Comparison of ENCODE assay signal across 9 cellular contexts in genomic region chr2:55011741-55012574, GRCh38. TPM values are rescaled to one million over a fixed set of nuclear protein-coding genes. Genes with fewer than 3 reads are reported as not detected.
DNase-seq lines count a peak whose midpoint lies in the region; TF ChIP-seq lines count a peak whose summit lies in the region.
"Had no signal": no experiment of that assay in that cellular context is flagged by ENCODE, and none has a peak within 500 bp of the region (broad histone marks: within the 10 kb centered on the region; RNA-seq: fewer than 3 reads in every experiment).

No MANE protein-coding gene starts in this region.

- peak overlapping the region in 1 of 2 donors; percentile 60 for H3K9ac ChIP-seq in mucosa of rectum (ENCODE audit: low read depth in 1 of 2, low read length in 2 of 2)

- peaks cover 66% of the 10 kb centered on the region for H3K4me1 Mint-ChIP-seq in activated naive CD8-positive, alpha-beta T cell (ENCODE audit: low read depth)
- peaks cover 55% of the 10 kb centered on the region for H3K4me1 Mint-ChIP-seq in activated naive CD8-positive, alpha-beta T cell treated with anti-CD3 and anti-CD28 coated beads for 36 hours

- H3K4me3 ChIP-seq in coronary artery (peak overlapping the region; percentile 15), mucosa of rectum (ENCODE audit: low read length in 2 of 2) (peak overlapping the region in 1 of 2 donors; percentile 23), vagina (no peak overlapping the region)

- intact Hi-C loops in vagina (cut with DNase I) (loop anchor here (10.0 kb wide), 1 partner anchor 153 kb away; no protein-coding TSS in a partner anchor), head of caudate nucleus (cut with DNase I) (loop anchor here (10.0 kb wide), 3 partner anchors 107 to 287 kb away; partner anchors contain the start of gene EML6)

- H3K27ac Mint-ChIP-seq in activated naive CD8-positive, alpha-beta T cell, result peak overlapping the region; percentile 73
- no peak overlapping the region for H3K27ac Mint-ChIP-seq in activated naive CD8-positive, alpha-beta T cell treated with anti-CD3 and anti-CD28 coated beads for 36 hours

- H3K4me1 ChIP-seq in mucosa of rectum (ENCODE audit: control insufficient read depth in 2 of 2, insufficient read depth in 2 of 2, low read length in 2 of 2), result peaks cover 41 to 51% of the 10 kb centered on the region in 2 donors
- H3K4me1 ChIP-seq in vagina, result peaks cover 88% of the 10 kb centered on the region

- no peaks in the 10 kb centered on the region for H3K27me3 Mint-ChIP-seq in activated naive CD8-positive, alpha-beta T cell
- H3K27me3 Mint-ChIP-seq in activated naive CD8-positive, alpha-beta T cell treated with anti-CD3 and anti-CD28 coated beads for 36 hours, result no peaks in the 10 kb centered on the region

- peaks cover 4% of the 10 kb centered on the region for H3K36me3 Mint-ChIP-seq in activated naive CD8-positive, alpha-beta T cell
- peaks cover 4% of the 10 kb centered on the region for H3K36me3 Mint-ChIP-seq in activated naive CD8-positive, alpha-beta T cell treated with anti-CD3 and anti-CD28 coated beads for 36 hours

- H3K9me3 Mint-ChIP-seq in activated naive CD8-positive, alpha-beta T cell (ENCODE audit: low read depth), result peaks cover 3% of the 10 kb centered on the region
- peaks cover 2% of the 10 kb centered on the region for H3K9me3 Mint-ChIP-seq in activated naive CD8-positive, alpha-beta T cell treated with anti-CD3 and anti-CD28 coated beads for 36 hours

- H3K36me3 ChIP-seq in mucosa of rectum (ENCODE audit: control insufficient read depth in 2 of 2, insufficient read depth in 2 of 2, low read length in 2 of 2), result no peaks in the 10 kb centered on the region
- H3K36me3 ChIP-seq in vagina, result no peaks in the 10 kb centered on the region

- TF ChIP-seq CTCF in coronary artery (IDR thresholded peaks at IDR 0.05) (no peak), vagina (IDR thresholded peaks at IDR 0.05) (no peak)

- TF ChIP-seq POLR2A in vagina (IDR thresholded peaks at IDR 0.05), result no peak

- no peaks in the 10 kb centered on the region for H3K9me3 ChIP-seq in mucosa of rectum (ENCODE audit: control insufficient read depth in 2 of 2, low read length in 2 of 2)
- H3K9me3 ChIP-seq in vagina, result no peaks in the 10 kb centered on the region

- H3K4me3 Mint-ChIP-seq in activated naive CD8-positive, alpha-beta T cell, result no peak overlapping the region
- H3K4me3 Mint-ChIP-seq in activated naive CD8-positive, alpha-beta T cell treated with anti-CD3 and anti-CD28 coated beads for 36 hours, result no peak overlapping the region

- no peak for DNase-seq in activated naive CD8-positive, alpha-beta T cell treated with anti-CD3 and anti-CD28 coated beads for 36 hours
- DNase-seq in coronary artery (ENCODE audit: low spot score) (no peak), vagina (ENCODE audit: extremely low spot score in 2 of 2) (no peak), head of caudate nucleus (no peak)
- DNase-seq in activated CD4-positive, alpha-beta T cell treated with anti-CD3 and anti-CD28 coated beads, Interleukin-2, amount 50 U/mL, for 1 hour, result no peak
- DNase-seq in activated naive CD4-positive, alpha-beta T cell (lab: John Stamatoyannopoulos, UW), result no peak
- DNase-seq: NCI-H510A had no signal

- H3K27me3 ChIP-seq in mucosa of rectum (ENCODE audit: control insufficient read depth in 2 of 2, insufficient read depth in 2 of 2, low read length in 2 of 2), result no peaks in the 10 kb centered on the region
- no peaks in the 10 kb centered on the region for H3K27me3 ChIP-seq in vagina

- H3K27ac ChIP-seq in coronary artery (peak overlapping the region in 1 of 2 donors; percentile 29), mucosa of rectum (ENCODE audit: low read depth in 2 of 2, low read length in 2 of 2) (peak overlapping the region; percentile 49 to 78), vagina (peak overlapping the region; percentile 63)

RNA-seq across cellular contexts. Expression of gene RTN4, which starts 38.3 kb away (rescaled TPM):
- 10 to 100 TPM; 86.5 to 90.7 TPM for total RNA-seq in activated naive CD8-positive, alpha-beta T cell treated with anti-CD3 and anti-CD28 coated beads for 36 hours
- total RNA-seq in vagina, result 174 TPM
